In the genomic region with DNA sequence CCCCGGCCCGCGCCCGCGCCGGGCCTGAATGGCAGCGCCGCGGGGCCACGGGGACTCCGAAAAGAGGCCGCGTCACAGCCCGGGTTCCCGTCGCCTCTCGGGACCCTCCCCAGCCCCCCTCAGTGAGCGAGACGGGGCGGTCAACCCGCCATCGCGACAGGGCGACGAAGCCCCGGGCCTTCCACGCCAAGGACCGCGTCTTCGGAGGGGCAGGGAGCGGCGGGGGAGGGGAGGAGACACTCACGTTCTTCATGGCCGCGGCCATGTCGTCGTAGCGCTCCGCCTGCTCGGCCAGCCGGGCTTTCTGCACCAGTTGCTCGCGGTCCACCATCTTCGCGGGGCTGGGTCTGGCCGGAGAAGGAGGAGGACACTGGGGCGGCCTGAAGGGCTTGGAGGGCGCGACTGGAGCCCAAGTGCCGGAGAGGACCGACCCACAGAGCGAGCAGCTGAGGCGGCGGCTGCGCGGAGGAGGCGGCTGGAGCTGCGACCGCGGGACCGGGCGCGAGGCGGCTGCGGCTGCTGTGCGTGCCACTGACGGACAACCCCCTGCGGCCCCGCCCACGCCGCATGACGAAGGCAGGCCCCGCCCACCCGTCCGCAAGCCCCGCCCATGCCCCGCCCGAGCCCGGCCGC, we compare ENCODE assay signal across 8 cellular contexts. TPM values are rescaled to one million over a fixed set of nuclear protein-coding genes. Genes with fewer than 3 reads are reported as not detected.
DNase-seq lines count a peak whose midpoint lies in the region; ATAC-seq and TF ChIP-seq lines count a peak whose summit lies in the region.

Gene YWHAG (minus strand): TSS at position 514 of the 633 bp plus-strand sequence. CDS start 183 bp downstream, at position 331.

- H3K27ac Mint-ChIP-seq in naive thymus-derived CD8-positive, alpha-beta T cell = peak within 1 kb of the TSS; percentile 90 to 98 (median 96)

- peaks cover 0 to 26% (median 16%) of the 10 kb centered on the region in 3 donors for H3K36me3 Mint-ChIP-seq in naive thymus-derived CD8-positive, alpha-beta T cell

- H3K9me3 Mint-ChIP-seq in naive thymus-derived CD8-positive, alpha-beta T cell = no peaks in the 10 kb centered on the region

- peaks cover 19% of the 10 kb centered on the region for H3K36me3 ChIP-seq in Panc1 (ENCODE audit: control insufficient read depth, insufficient read depth, low read length)

- DNase-seq in DMS153 treated with DMSO at 0.1 percent for 48 hours (lab: John Stamatoyannopoulos, UW; ENCODE audit: unreplicated experiment) (peak; percentile 64), HUDEP-2 (lab: John Stamatoyannopoulos, UW; ENCODE audit: unreplicated experiment in 76 of 76) (peak in 73 of 76 experiments; percentile 36 to 98 (median 83)), Panc1 (ENCODE audit: low read depth, low spot score) (no peak), fibroblast of gingiva (ENCODE audit: low read depth) (peak; percentile 90)
- peak; percentile 83 to 85 for DNase-seq in activated T-helper 1 cell treated with anti-CD3 and anti-CD28 coated beads, Interleukin-2, amount 50 U/mL, for 16 hours (ENCODE audit: low read depth in 1 of 2, low spot score in 1 of 2)
- peak in 7 of 10 donors; percentile 75 to 92 (median 89) for DNase-seq in naive thymus-derived CD8-positive, alpha-beta T cell
- DNase-seq in stimulated activated naive CD4-positive, alpha-beta T cell treated with Interleukin-2 at 50 U/mL for 16 hours (lab: John Stamatoyannopoulos, UW) = peak; percentile 93

- H3K4me1 Mint-ChIP-seq in naive thymus-derived CD8-positive, alpha-beta T cell = peaks cover 15 to 47% (median 40%) of the 10 kb centered on the region in 4 donors

- CTCF ChIA-PET in Panc1 (lab: Charles Lee) = interaction anchor here (0.8 kb wide), 2 partner anchors 40 to 1509 kb away, joined by 4 to 7 read pairs; no protein-coding TSS in a partner anchor

- TF ChIP-seq CTCF in Panc1 (IDR thresholded peaks at IDR 0.05) = no peak

- in situ Hi-C loops in Panc1 (cut with HindIII; ENCODE audit: low pct_unique_long_range_greater_than_20kb, low sequenced_read_pairs) = no loop called here

- POLR2A ChIA-PET in Panc1 (lab: Charles Lee) = no interaction called here
- POLR2A ChIA-PET in naive thymus-derived CD8-positive, alpha-beta T cell (lab: Charles Lee) = interaction anchor here (0.6 to 3.3 kb wide), 6 partner anchors 10 to 1701 kb away, joined by 5 to 34 read pairs (median 6); partner anchors contain the start of gene GTF2I

- H3K4me1 ChIP-seq in Panc1 (ENCODE audit: control insufficient read depth, insufficient read depth, low read length) = peaks cover 25% of the 10 kb centered on the region

- peak within 1 kb of the TSS; percentile 87 to 99 for H3K4me3 ChIP-seq in Panc1 (ENCODE audit: low read depth in 2 of 2, low read length in 2 of 2)

- peak within 1 kb of the TSS; percentile 96 for H3K27ac ChIP-seq in Panc1 (ENCODE audit: low read length)

- intact Hi-C loops in Panc1 (cut with micrococcal nuclease; ENCODE audit: unreplicated experiment) = no loop called here

- ATAC-seq in GM21390 (IDR thresholded peaks at IDR 0.05; ENCODE audit: unreplicated experiment) (peak; percentile 61), Panc1 (peak; percentile 88)
- peak; percentile 74 for ATAC-seq in naive thymus-derived CD8-positive, alpha-beta T cell

- peak within 1 kb of the TSS; percentile 93 to 99 (median 97) for H3K4me3 Mint-ChIP-seq in naive thymus-derived CD8-positive, alpha-beta T cell

- BruUV-seq in Panc1 (replicated peaks; lab: Mats Ljungman, UMichigan) = no TSS peak

- no peaks in the 10 kb centered on the region for H3K27me3 ChIP-seq in Panc1 (ENCODE audit: control insufficient read depth, insufficient read depth, low read length)

- no peaks in the 10 kb centered on the region for H3K9me3 ChIP-seq in Panc1 (ENCODE audit: control insufficient read depth, insufficient read depth, low read depth, low read length)

- no peaks in the 10 kb centered on the region for H3K27me3 Mint-ChIP-seq in naive thymus-derived CD8-positive, alpha-beta T cell

RNA-seq across cellular contexts. Expression of gene YWHAG, which starts in this region (rescaled TPM):
- total RNA-seq in Panc1 (2021; ENCODE audit: unreplicated experiment) = 210 TPM
- polyA plus RNA-seq in Panc1 (2012; ENCODE audit: insufficient read length) = 172 TPM
- 10 to 100 TPM; 36.5 to 38.2 TPM for total RNA-seq in naive thymus-derived CD8-positive, alpha-beta T cell
- 1 to 10 TPM; 1.4 to 1.9 (median 1.7) TPM for polyA plus RNA-seq in naive thymus-derived CD8-positive, alpha-beta T cell
